Comparison of ENCODE assay signal across 11 cellular contexts in the genomic region with DNA sequence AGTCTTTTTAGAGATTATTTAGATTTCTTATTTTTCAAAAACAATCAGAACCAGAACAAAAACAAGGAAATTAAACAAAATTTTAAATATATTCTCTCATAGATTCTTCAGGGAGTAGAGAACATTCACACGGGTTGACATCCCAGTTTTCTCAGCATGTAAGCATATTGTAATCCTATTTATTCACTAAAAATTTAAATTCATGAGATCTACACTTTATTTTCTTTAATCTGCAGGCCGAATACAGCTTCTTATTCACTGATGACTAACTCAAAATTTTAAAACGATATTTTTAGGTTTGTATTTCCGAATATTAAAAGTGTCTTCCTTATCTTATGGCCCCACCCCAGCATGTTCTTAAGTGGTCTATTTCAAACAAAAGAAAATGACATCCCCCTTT.
"Had no signal": no experiment of that assay in that cellular context is flagged by ENCODE, and none has a peak within 500 bp of the region (broad histone marks: within the 10 kb centered on the region; RNA-seq: fewer than 3 reads in every experiment).

No MANE protein-coding gene starts in this region.

- H3K4me3 ChIP-seq: skin epidermis had no signal

- H3K27ac ChIP-seq: skin epidermis, VCaP had no signal

- DNase-seq: activated CD4-positive, alpha-beta memory T cell treated with anti-CD3 and anti-CD28 coated beads for 36 hours; activated gamma-delta T cell treated with Interleukin-2 at 50 U/mL for 16 hours; activated naive CD8-positive, alpha-beta T cell treated with anti-CD3 and anti-CD28 coated beads, Interleukin-2, amount 10 ng/mL, durations not matched to agents 7 days and 5 days; activated T-cell treated with anti-CD3 and anti-CD28 coated beads, Interleukin-2, amount 50 U/mL, for 4 hours; aorta; effector CD4-positive, alpha-beta T cell; mammary epithelial cell; T-cell; T1000 had no signal
